6 cellular contexts compared by ENCODE assay signal in the genomic region with DNA sequence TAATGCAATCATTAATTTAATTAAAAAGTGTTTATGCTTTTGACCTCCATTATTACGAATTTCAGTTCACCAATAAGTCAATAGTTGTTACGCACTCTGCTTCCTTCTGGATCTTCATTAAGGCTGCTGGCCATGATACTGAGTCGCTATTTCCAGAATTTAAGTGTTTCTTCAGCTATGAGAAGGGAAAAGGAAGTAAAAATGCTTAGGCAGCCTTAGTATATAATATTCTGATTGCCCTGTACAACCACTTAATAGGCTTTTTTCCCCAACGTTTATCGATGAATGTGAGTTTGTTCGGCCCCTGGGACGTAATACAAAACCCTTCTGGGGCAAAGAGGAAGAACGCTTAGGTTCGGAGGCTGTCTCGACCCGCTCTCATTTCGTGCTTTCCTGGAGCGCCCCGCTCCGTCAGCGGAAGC. TPM values are rescaled to one million over a fixed set of nuclear protein-coding genes. Genes with fewer than 3 reads are reported as not detected.
DNase-seq lines count a peak whose midpoint lies in the region; ATAC-seq and TF ChIP-seq lines count a peak whose summit lies in the region.

No MANE protein-coding gene starts in this region.

- peaks cover 22% of the 10 kb centered on the region for H3K36me3 ChIP-seq in CD4-positive, CD25-positive, alpha-beta regulatory T cell (ENCODE audit: control insufficient read depth, insufficient read depth, low read length)
- H3K36me3 ChIP-seq in sigmoid colon = peaks cover 0 to 23% (median 3%) of the 10 kb centered on the region in 4 donors

- intact Hi-C loops in dorsolateral prefrontal cortex (cut with DNase I) = no loop called here
- intact Hi-C loops in sigmoid colon (cut with DNase I) = loop anchor here (10.0 kb wide), 2 partner anchors 713 to 1957 kb away; a partner anchor contains a TSS

- no peak for TF ChIP-seq EP300 in sigmoid colon (IDR thresholded peaks at IDR 0.05)

- TF ChIP-seq POLR2A in sigmoid colon (IDR thresholded peaks at IDR 0.05) (no peak), erythroblast (IDR thresholded peaks at IDR 0.05; ENCODE audit: low read length) (no peak)

- H3K27me3 ChIP-seq in CD4-positive, CD25-positive, alpha-beta regulatory T cell (ENCODE audit: control insufficient read depth, insufficient read depth, low read length) = no peaks in the 10 kb centered on the region
- H3K27me3 ChIP-seq in dorsolateral prefrontal cortex = no peaks in the 10 kb centered on the region
- no peaks in the 10 kb centered on the region for H3K27me3 ChIP-seq in sigmoid colon

- H3K4me1 Mint-ChIP-seq in CD4-positive, CD25-positive, alpha-beta regulatory T cell = peaks cover 24 to 53% (median 45%) of the 10 kb centered on the region in 4 donors

- peaks cover 30% of the 10 kb centered on the region for H3K4me1 ChIP-seq in CD4-positive, CD25-positive, alpha-beta regulatory T cell (ENCODE audit: control insufficient read depth, insufficient read depth, low read length, poor library complexity, severe bottlenecking)
- peaks cover 0 to 32% (median 27%) of the 10 kb centered on the region in 4 donors for H3K4me1 ChIP-seq in sigmoid colon

- peaks cover 12% of the 10 kb centered on the region for H3K36me3 Mint-ChIP-seq in CD4-positive, CD25-positive, alpha-beta regulatory T cell

- peak in 15 of 56 donors; percentile 6 to 32 (median 21) for TF ChIP-seq CTCF in dorsolateral prefrontal cortex (IDR thresholded peaks at IDR 0.05 in 54 of 56, conservative IDR thresholded peaks at IDR 0.05 in 2 of 56; ENCODE audit: low read depth in 1 of 56, partially characterized antibody in 56 of 56)
- TF ChIP-seq CTCF in sigmoid colon (IDR thresholded peaks at IDR 0.05) = no peak

- peak in 1 of 3 donors; percentile 87 for DNase-seq in CD4-positive, CD25-positive, alpha-beta regulatory T cell
- DNase-seq in KG1 (lab: John Stamatoyannopoulos, UW) (peak; percentile 76), dorsolateral prefrontal cortex (peak in 3 of 10 donors; percentile 81 to 84 (median 82)), sigmoid colon (no peak), erythroblast (lab: John Stamatoyannopoulos, UW) (no peak)

- H3K27me3 Mint-ChIP-seq in CD4-positive, CD25-positive, alpha-beta regulatory T cell = peaks cover 6% of the 10 kb centered on the region

- 0 to 1% methylated on average over 16 of the region's 16 CpGs for WGBS in sigmoid colon, 2 donors

- H3K4me3 Mint-ChIP-seq in CD4-positive, CD25-positive, alpha-beta regulatory T cell = peak overlapping the region; percentile 96 to 99 (median 98)

- ATAC-seq in CD4-positive, CD25-positive, alpha-beta regulatory T cell (ENCODE audit: low read depth in 2 of 2) = no peak
- ATAC-seq in HG03108 (IDR thresholded peaks at IDR 0.05; ENCODE audit: unreplicated experiment) = no peak

- H3K27ac Mint-ChIP-seq in CD4-positive, CD25-positive, alpha-beta regulatory T cell = peak overlapping the region; percentile 92 to 98 (median 97)

- no peaks in the 10 kb centered on the region for H3K9me3 ChIP-seq in CD4-positive, CD25-positive, alpha-beta regulatory T cell (ENCODE audit: control insufficient read depth in 2 of 2, low read length in 2 of 2)
- H3K9me3 ChIP-seq in sigmoid colon = no peaks in the 10 kb centered on the region

- peak overlapping the region; percentile 97 for H3K27ac ChIP-seq in CD4-positive, CD25-positive, alpha-beta regulatory T cell (ENCODE audit: insufficient read depth, low read length, poor library complexity, severe bottlenecking)
- H3K27ac ChIP-seq in dorsolateral prefrontal cortex (peak overlapping the region; percentile 94 to 100 (median 99)), sigmoid colon (peak overlapping the region; percentile 96 to 100 (median 99))

- no peaks in the 10 kb centered on the region for H3K9me3 Mint-ChIP-seq in CD4-positive, CD25-positive, alpha-beta regulatory T cell

- peak overlapping the region; percentile 93 for H3K4me3 ChIP-seq in CD4-positive, CD25-positive, alpha-beta regulatory T cell (ENCODE audit: low read depth, low read length)
- H3K4me3 ChIP-seq in dorsolateral prefrontal cortex = peak overlapping the region; percentile 75 to 99 (median 92)
- H3K4me3 ChIP-seq in sigmoid colon = peak overlapping the region; percentile 78 to 96 (median 90)

RNA-seq across cellular contexts. Expression of a gene that starts 0.6 kb away (rescaled TPM):
- 30.3 TPM for total RNA-seq in CD4-positive, CD25-positive, alpha-beta regulatory T cell
- polyA plus RNA-seq in CD4-positive, CD25-positive, alpha-beta regulatory T cell = 10 to 100 TPM; 38.8 to 58.2 (median 53.6) TPM
- total RNA-seq in dorsolateral prefrontal cortex (10 to 100 TPM; 16.2 to 34.8 (median 24.6) TPM), sigmoid colon (10 to 100 TPM; 14.0 to 26.0 (median 17.0) TPM)
- 10 to 100 TPM; 37.8 to 54.8 (median 53.5) TPM for polyA plus RNA-seq in sigmoid colon

RNA-seq across cellular contexts. Expression of a gene that starts 1.3 kb away (rescaled TPM):
- 37.9 TPM for total RNA-seq in CD4-positive, CD25-positive, alpha-beta regulatory T cell
- 10 to 100 TPM; 15.9 to 24.1 (median 19.7) TPM for polyA plus RNA-seq in CD4-positive, CD25-positive, alpha-beta regulatory T cell
- total RNA-seq in dorsolateral prefrontal cortex (10 to 100 TPM; 19.9 to 50.6 (median 29.8) TPM), sigmoid colon (10 to 100 TPM in 3 of 4 donors, 1 to 10 TPM in 1; 7.6 to 12.1 (median 10.9) TPM)
- 10 to 100 TPM in 1 of 3 donors, 1 to 10 TPM in 2; 7.4 to 12.8 (median 7.8) TPM for polyA plus RNA-seq in sigmoid colon

RNA-seq across cellular contexts. Expression of a gene that starts 18.5 kb away (rescaled TPM):
- total RNA-seq in CD4-positive, CD25-positive, alpha-beta regulatory T cell = not detected
- 1 to 10 TPM in 1 of 4 donors, under 1 TPM in 3; 0.67 to 1.1 (median 0.88) TPM for polyA plus RNA-seq in CD4-positive, CD25-positive, alpha-beta regulatory T cell
- not detected for total RNA-seq in dorsolateral prefrontal cortex
- total RNA-seq in sigmoid colon = 1 to 10 TPM in 1 of 4 donors, under 1 TPM in 3; 0.66 to 1.1 (median 0.70) TPM
- under 1 TPM in 1 of 3 donors, not detected in 2; 0.20 TPM for polyA plus RNA-seq in sigmoid colon

RNA-seq across cellular contexts. Expression of a gene that starts 29.2 kb away (rescaled TPM):
- total RNA-seq in CD4-positive, CD25-positive, alpha-beta regulatory T cell = not detected
- polyA plus RNA-seq in CD4-positive, CD25-positive, alpha-beta regulatory T cell = not detected
- not detected for total RNA-seq in dorsolateral prefrontal cortex
- not detected for total RNA-seq in sigmoid colon
- under 1 TPM in 1 of 3 donors, not detected in 2; 0.48 TPM for polyA plus RNA-seq in sigmoid colon

RNA-seq across cellular contexts. Expression of a gene that starts 32.5 kb away (rescaled TPM):
- 4.4 TPM for total RNA-seq in CD4-positive, CD25-positive, alpha-beta regulatory T cell
- under 1 TPM; 0.11 to 0.68 (median 0.20) TPM for polyA plus RNA-seq in CD4-positive, CD25-positive, alpha-beta regulatory T cell
- total RNA-seq in dorsolateral prefrontal cortex = 1 to 10 TPM in 82 of 120 experiments, under 1 TPM in 38; 0.17 to 4.8 (median 1.4) TPM
- 1 to 10 TPM in 2 of 4 donors, under 1 TPM in 2; 0.36 to 1.8 (median 0.82) TPM for total RNA-seq in sigmoid colon
- 1 to 10 TPM in 2 of 3 donors, under 1 TPM in 1; 0.46 to 6.0 (median 1.2) TPM for polyA plus RNA-seq in sigmoid colon
